Comparison of ENCODE assay signal across 2 cellular contexts in the genomic region with DNA sequence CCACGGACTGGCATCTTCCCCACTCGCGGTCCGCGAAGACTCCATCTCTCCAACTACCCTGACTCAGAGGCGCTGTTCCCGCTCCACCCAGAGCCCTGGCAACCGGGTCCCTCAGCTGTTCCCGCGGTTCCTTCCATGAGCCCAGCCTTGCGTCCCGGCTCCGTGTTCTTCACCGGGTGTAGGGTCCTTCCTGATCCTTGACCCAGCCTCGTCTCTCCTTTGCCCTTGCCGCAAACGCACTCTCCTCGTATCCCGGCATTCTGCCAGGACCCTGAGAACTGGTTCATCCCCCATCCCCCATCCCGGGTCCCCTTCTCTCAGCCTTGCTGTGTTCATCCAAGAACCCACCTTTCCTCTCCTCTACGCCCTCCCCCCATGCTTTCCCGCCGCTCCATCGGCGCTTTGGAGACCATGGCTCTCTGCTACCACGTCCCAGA.
A peak's percentile ranks its signal among the peaks of the same experiment; 100 is the strongest.
TF ChIP-seq lines count a peak whose summit lies in the region.

No MANE protein-coding gene starts in this region.

TF ChIP-seq in HepG2, 621 proteins besides CTCF, POLR2A, EP300 and RAD21 (continues in another document):
- TF ChIP-seq SP2 (CRISPR knock-in tag; IDR thresholded peaks at IDR 0.05) (0 out of 2 replicates have a peak, but pooled peaks have one; percentile 11), ZNF383 (CRISPR knock-in tag; IDR thresholded peaks at IDR 0.05; ENCODE audit: borderline replicate concordance) (no peak), ZNF225 (CRISPR knock-in tag; IDR thresholded peaks at IDR 0.05) (no peak), ZNF672 (CRISPR knock-in tag; IDR thresholded peaks at IDR 0.05) (no peak), ZNF343 (CRISPR knock-in tag; IDR thresholded peaks at IDR 0.05) (0 out of 2 replicates have a peak, but pooled peaks have one; percentile 65), ATF7 (IDR thresholded peaks at IDR 0.05) (no peak), ATF7 (CRISPR knock-in tag; IDR thresholded peaks at IDR 0.05) (0 out of 2 replicates have a peak, but pooled peaks have one; percentile 58), ZNF782 (CRISPR knock-in tag; IDR thresholded peaks at IDR 0.05; ENCODE audit: borderline replicate concordance) (no peak), ZNF543 (CRISPR knock-in tag; IDR thresholded peaks at IDR 0.05) (0 out of 2 replicates have a peak, but pooled peaks have one; percentile 27), ARNT2 (CRISPR knock-in tag; IDR thresholded peaks at IDR 0.05; ENCODE audit: low read depth) (no peak), FLYWCH1 (CRISPR knock-in tag; IDR thresholded peaks at IDR 0.05) (0 out of 2 replicates have a peak, but pooled peaks have one; percentile 28), ZFP90 (CRISPR knock-in tag; IDR thresholded peaks at IDR 0.05; ENCODE audit: borderline replicate concordance) (0 out of 2 replicates have a peak, but pooled peaks have one; percentile 36), ZNF572 (CRISPR knock-in tag; IDR thresholded peaks at IDR 0.05) (peak; percentile 15; the same call in 1 of the 2 replicates), ZSCAN20 (CRISPR knock-in tag; IDR thresholded peaks at IDR 0.05; ENCODE audit: borderline replicate concordance) (no peak), NFYC (CRISPR knock-in tag; IDR thresholded peaks at IDR 0.05) (no peak), ZNF230 (CRISPR knock-in tag; IDR thresholded peaks at IDR 0.05) (0 out of 2 replicates have a peak, but pooled peaks have one; percentile 25)
- TF ChIP-seq, protein P1, sequence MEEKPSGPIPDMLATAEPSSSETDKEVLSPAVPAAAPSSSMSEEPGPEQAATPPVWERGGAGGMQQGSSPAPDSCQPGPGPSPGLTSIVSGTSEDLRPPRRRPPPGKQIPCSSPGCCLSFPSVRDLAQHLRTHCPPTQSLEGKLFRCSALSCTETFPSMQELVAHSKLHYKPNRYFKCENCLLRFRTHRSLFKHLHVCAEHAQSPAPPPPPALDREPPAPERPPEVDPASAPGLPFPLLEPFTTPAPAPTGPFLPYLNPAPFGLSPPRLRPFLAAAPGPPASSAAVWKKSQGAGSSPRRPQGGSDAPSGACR (CRISPR knock-in tag; IDR thresholded peaks at IDR 0.05), result no peak
- TF ChIP-seq, protein P2, sequence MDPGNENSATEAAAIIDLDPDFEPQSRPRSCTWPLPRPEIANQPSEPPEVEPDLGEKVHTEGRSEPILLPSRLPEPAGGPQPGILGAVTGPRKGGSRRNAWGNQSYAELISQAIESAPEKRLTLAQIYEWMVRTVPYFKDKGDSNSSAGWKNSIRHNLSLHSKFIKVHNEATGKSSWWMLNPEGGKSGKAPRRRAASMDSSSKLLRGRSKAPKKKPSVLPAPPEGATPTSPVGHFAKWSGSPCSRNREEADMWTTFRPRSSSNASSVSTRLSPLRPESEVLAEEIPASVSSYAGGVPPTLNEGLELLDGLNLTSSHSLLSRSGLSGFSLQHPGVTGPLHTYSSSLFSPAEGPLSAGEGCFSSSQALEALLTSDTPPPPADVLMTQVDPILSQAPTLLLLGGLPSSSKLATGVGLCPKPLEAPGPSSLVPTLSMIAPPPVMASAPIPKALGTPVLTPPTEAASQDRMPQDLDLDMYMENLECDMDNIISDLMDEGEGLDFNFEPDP (CRISPR knock-in tag; conservative IDR thresholded peaks at IDR 0.05), result 0 out of 2 replicates have a peak, but pooled peaks have one; percentile 7
- TF ChIP-seq, protein P3, sequence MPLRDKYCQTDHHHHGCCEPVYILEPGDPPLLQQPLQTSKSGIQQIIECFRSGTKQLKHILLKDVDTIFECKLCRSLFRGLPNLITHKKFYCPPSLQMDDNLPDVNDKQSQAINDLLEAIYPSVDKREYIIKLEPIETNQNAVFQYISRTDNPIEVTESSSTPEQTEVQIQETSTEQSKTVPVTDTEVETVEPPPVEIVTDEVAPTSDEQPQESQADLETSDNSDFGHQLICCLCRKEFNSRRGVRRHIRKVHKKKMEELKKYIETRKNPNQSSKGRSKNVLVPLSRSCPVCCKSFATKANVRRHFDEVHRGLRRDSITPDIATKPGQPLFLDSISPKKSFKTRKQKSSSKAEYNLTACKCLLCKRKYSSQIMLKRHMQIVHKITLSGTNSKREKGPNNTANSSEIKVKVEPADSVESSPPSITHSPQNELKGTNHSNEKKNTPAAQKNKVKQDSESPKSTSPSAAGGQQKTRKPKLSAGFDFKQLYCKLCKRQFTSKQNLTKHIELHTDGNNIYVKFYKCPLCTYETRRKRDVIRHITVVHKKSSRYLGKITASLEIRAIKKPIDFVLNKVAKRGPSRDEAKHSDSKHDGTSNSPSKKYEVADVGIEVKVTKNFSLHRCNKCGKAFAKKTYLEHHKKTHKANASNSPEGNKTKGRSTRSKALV (CRISPR knock-in tag; IDR thresholded peaks at IDR 0.05), result peak; percentile 57; the same call in 1 of the 2 replicates
- TF ChIP-seq, protein P4, sequence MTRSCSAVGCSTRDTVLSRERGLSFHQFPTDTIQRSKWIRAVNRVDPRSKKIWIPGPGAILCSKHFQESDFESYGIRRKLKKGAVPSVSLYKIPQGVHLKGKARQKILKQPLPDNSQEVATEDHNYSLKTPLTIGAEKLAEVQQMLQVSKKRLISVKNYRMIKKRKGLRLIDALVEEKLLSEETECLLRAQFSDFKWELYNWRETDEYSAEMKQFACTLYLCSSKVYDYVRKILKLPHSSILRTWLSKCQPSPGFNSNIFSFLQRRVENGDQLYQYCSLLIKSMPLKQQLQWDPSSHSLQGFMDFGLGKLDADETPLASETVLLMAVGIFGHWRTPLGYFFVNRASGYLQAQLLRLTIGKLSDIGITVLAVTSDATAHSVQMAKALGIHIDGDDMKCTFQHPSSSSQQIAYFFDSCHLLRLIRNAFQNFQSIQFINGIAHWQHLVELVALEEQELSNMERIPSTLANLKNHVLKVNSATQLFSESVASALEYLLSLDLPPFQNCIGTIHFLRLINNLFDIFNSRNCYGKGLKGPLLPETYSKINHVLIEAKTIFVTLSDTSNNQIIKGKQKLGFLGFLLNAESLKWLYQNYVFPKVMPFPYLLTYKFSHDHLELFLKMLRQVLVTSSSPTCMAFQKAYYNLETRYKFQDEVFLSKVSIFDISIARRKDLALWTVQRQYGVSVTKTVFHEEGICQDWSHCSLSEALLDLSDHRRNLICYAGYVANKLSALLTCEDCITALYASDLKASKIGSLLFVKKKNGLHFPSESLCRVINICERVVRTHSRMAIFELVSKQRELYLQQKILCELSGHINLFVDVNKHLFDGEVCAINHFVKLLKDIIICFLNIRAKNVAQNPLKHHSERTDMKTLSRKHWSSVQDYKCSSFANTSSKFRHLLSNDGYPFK (CRISPR knock-in tag; IDR thresholded peaks at IDR 0.05; ENCODE audit: borderline replicate concordance), result 0 out of 2 replicates have a peak, but pooled peaks have one; percentile 13

TF ChIP-seq in WTC11, 78 proteins besides CTCF, POLR2A, EP300 and RAD21 (continues in another document):
- TF ChIP-seq, protein P5, sequence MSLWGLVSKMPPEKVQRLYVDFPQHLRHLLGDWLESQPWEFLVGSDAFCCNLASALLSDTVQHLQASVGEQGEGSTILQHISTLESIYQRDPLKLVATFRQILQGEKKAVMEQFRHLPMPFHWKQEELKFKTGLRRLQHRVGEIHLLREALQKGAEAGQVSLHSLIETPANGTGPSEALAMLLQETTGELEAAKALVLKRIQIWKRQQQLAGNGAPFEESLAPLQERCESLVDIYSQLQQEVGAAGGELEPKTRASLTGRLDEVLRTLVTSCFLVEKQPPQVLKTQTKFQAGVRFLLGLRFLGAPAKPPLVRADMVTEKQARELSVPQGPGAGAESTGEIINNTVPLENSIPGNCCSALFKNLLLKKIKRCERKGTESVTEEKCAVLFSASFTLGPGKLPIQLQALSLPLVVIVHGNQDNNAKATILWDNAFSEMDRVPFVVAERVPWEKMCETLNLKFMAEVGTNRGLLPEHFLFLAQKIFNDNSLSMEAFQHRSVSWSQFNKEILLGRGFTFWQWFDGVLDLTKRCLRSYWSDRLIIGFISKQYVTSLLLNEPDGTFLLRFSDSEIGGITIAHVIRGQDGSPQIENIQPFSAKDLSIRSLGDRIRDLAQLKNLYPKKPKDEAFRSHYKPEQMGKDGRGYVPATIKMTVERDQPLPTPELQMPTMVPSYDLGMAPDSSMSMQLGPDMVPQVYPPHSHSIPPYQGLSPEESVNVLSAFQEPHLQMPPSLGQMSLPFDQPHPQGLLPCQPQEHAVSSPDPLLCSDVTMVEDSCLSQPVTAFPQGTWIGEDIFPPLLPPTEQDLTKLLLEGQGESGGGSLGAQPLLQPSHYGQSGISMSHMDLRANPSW (CRISPR knock-in tag; conservative IDR thresholded peaks at IDR 0.05; ENCODE audit: low read depth), result no peak
- TF ChIP-seq, protein P6, sequence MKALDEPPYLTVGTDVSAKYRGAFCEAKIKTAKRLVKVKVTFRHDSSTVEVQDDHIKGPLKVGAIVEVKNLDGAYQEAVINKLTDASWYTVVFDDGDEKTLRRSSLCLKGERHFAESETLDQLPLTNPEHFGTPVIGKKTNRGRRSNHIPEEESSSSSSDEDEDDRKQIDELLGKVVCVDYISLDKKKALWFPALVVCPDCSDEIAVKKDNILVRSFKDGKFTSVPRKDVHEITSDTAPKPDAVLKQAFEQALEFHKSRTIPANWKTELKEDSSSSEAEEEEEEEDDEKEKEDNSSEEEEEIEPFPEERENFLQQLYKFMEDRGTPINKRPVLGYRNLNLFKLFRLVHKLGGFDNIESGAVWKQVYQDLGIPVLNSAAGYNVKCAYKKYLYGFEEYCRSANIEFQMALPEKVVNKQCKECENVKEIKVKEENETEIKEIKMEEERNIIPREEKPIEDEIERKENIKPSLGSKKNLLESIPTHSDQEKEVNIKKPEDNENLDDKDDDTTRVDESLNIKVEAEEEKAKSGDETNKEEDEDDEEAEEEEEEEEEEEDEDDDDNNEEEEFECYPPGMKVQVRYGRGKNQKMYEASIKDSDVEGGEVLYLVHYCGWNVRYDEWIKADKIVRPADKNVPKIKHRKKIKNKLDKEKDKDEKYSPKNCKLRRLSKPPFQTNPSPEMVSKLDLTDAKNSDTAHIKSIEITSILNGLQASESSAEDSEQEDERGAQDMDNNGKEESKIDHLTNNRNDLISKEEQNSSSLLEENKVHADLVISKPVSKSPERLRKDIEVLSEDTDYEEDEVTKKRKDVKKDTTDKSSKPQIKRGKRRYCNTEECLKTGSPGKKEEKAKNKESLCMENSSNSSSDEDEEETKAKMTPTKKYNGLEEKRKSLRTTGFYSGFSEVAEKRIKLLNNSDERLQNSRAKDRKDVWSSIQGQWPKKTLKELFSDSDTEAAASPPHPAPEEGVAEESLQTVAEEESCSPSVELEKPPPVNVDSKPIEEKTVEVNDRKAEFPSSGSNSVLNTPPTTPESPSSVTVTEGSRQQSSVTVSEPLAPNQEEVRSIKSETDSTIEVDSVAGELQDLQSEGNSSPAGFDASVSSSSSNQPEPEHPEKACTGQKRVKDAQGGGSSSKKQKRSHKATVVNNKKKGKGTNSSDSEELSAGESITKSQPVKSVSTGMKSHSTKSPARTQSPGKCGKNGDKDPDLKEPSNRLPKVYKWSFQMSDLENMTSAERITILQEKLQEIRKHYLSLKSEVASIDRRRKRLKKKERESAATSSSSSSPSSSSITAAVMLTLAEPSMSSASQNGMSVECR (CRISPR knock-in tag; IDR thresholded peaks at IDR 0.05; ENCODE audit: borderline replicate concordance), result no peak
- TF ChIP-seq NFYB (CRISPR knock-in tag; conservative IDR thresholded peaks at IDR 0.05; ENCODE audit: low read depth) (no peak), FOXK1 (CRISPR knock-in tag; IDR thresholded peaks at IDR 0.05) (no peak), EMX1 (CRISPR knock-in tag; IDR thresholded peaks at IDR 0.05) (no peak), ZNF423 (CRISPR knock-in tag; IDR thresholded peaks at IDR 0.05) (no peak), SMAD3 (CRISPR knock-in tag; IDR thresholded peaks at IDR 0.05; ENCODE audit: borderline replicate concordance) (no peak), CREB1 (CRISPR knock-in tag; IDR thresholded peaks at IDR 0.05) (no peak), TCF7 (CRISPR knock-in tag; IDR thresholded peaks at IDR 0.05; ENCODE audit: low read depth) (no peak), SOX15 (CRISPR knock-in tag; IDR thresholded peaks at IDR 0.05) (no peak), TEAD1 (CRISPR knock-in tag; IDR thresholded peaks at IDR 0.05) (no peak), ZNF263 (CRISPR knock-in tag; IDR thresholded peaks at IDR 0.05; ENCODE audit: low read depth) (no peak)
- TF ChIP-seq, protein P7, sequence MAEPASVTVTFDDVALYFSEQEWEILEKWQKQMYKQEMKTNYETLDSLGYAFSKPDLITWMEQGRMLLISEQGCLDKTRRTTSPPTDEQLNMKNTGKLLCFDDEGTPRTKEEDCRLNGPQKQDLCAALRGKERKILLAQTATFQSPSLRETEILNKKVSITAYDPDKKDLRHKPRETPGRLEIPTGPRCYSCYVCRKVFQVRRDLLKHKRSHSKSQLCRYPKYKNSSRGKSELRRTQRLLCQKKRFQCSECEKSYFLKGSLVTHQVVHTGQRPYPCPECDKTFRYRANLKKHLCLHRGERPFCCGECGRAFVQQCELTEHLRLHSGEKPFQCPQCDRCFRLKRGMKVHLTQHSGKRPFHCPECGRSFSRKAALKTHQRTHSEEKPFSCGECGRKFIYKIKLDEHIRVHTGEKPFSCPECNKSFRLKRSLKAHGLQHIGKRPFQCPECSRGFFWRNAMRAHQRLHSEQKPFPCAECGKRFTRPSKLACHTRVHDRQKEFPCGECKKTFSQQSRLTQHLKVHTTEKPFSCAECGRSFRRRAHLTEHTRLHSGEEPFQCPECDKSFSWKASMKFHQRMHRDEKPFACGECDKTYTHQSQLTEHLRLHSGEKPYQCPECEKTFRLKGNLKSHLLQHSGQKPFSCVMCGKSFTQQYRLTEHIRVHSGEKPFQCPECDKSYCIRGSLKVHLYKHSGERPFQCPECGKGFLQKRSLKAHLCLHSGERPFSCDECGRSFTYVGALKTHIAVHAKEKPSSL (CRISPR knock-in tag; conservative IDR thresholded peaks at IDR 0.05), result no peak
- TF ChIP-seq, protein P8, sequence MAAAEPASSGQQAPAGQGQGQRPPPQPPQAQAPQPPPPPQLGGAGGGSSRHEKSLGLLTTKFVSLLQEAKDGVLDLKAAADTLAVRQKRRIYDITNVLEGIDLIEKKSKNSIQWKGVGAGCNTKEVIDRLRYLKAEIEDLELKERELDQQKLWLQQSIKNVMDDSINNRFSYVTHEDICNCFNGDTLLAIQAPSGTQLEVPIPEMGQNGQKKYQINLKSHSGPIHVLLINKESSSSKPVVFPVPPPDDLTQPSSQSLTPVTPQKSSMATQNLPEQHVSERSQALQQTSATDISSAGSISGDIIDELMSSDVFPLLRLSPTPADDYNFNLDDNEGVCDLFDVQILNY (CRISPR knock-in tag; IDR thresholded peaks at IDR 0.05), result no peak
